Comparison of ENCODE assay signal across 25 cellular contexts in genomic region chr11:16265022-16265421, GRCh38.
DNase-seq lines count a peak whose midpoint lies in the region; ATAC-seq, FAIRE-seq and TF ChIP-seq lines count a peak whose summit lies in the region.
"Had no signal": no experiment of that assay in that cellular context is flagged by ENCODE, and none has a peak within 500 bp of the region (broad histone marks: within the 10 kb centered on the region; RNA-seq: fewer than 3 reads in every experiment).

No MANE protein-coding gene starts in this region.

- H3K27me3 ChIP-seq in left ventricle myocardium inferior (ENCODE audit: low read depth), result no peaks in the 10 kb centered on the region
- no peaks in the 10 kb centered on the region for H3K27me3 ChIP-seq in H1 (replicated peaks in 1 of 4; ENCODE audit: control insufficient read depth in 3 of 4, extremely low read depth in 1 of 4, insufficient read depth in 3 of 4, low read length in 3 of 4)
- H3K27me3 ChIP-seq: BE2C, BLaER1 had no signal

- no peak overlapping the region for H3K18ac ChIP-seq in H1 (ENCODE audit: extremely low read depth, low read length)

- H4K20me1 ChIP-seq in H1 (replicated peaks in 1 of 2; ENCODE audit: control insufficient read depth in 1 of 2, insufficient read depth in 2 of 2, low read length in 2 of 2), result no peaks in the 10 kb centered on the region
- H4K20me1 ChIP-seq: BLaER1 had no signal

- TF ChIP-seq POLR2A in H1 (IDR thresholded peaks at IDR 0.05; ENCODE audit: control extremely low read depth in 1 of 2, low read depth in 2 of 2, low read length in 2 of 2), result no peak

- H2AK5ac ChIP-seq in H1 (ENCODE audit: low read depth, low read length), result no peak overlapping the region

- no peak for TF ChIP-seq CTCF in left ventricle myocardium inferior (IDR thresholded peaks at IDR 0.05; ENCODE audit: borderline replicate concordance)
- no peak for TF ChIP-seq CTCF in H1 (IDR thresholded peaks at IDR 0.05; ENCODE audit: control extremely low read depth in 1 of 3, insufficient read depth in 1 of 3, low read depth in 1 of 3, low read length in 3 of 3)

- H3K23me2 ChIP-seq in H1 (ENCODE audit: low read depth, low read length), result no peaks in the 10 kb centered on the region

- H3K79me1 ChIP-seq in H1 (ENCODE audit: low read depth, low read length), result no peaks in the 10 kb centered on the region

- no peak for FAIRE-seq in H1 (lab: Jason Lieb, UNC)
- FAIRE-seq: A204.1, GM12878, GM12892, GM18507 had no signal

- intact Hi-C loops in Right ventricle myocardium superior (cut with DNase I), result no loop called here
- intact Hi-C loops in left ventricle myocardium inferior (cut with micrococcal nuclease), result no loop called here
- intact Hi-C loops in sciatic nerve (cut with DNase I), result no loop called here

- no peak overlapping the region for H3K23ac ChIP-seq in H1 (ENCODE audit: insufficient read length)

- H3K4me2 ChIP-seq in H1 (ENCODE audit: insufficient read depth in 1 of 2, low read depth in 2 of 2, low read length in 2 of 2), result no peak overlapping the region
- H3K4me2 ChIP-seq: BLaER1 had no signal

- H2BK12ac ChIP-seq in H1 (ENCODE audit: low read depth, low read length), result no peak overlapping the region

- no peak overlapping the region for H4K91ac ChIP-seq in H1 (replicated peaks; ENCODE audit: insufficient read length, low read length)

- no peak for TF ChIP-seq EP300 in H1 (IDR thresholded peaks at IDR 0.05; ENCODE audit: borderline replicate concordance in 1 of 2, low read depth in 2 of 2, low read length in 2 of 2)

- no peak overlapping the region for H3K27ac ChIP-seq in left ventricle myocardium inferior (replicated peaks)
- H3K27ac ChIP-seq in H1 (ENCODE audit: low read depth, low read length), result no peak overlapping the region
- H3K27ac ChIP-seq: BLaER1 had no signal

- 84% methylated on average over 3 of the region's 3 CpGs; no CpG with 5 or more reads in 1 of the 2 experiments for whole genome bisulfite sequencing in H1 (ENCODE audit: extremely low coverage in 1 of 2, insufficient coverage in 1 of 2, insufficient read length in 1 of 2, insufficient replicate concordance in 2 of 2, low coverage in 1 of 2, low lambda C conversion rate in 2 of 2, missing lambda C conversion rate in 1 of 2), 2 experiments

- no peaks in the 10 kb centered on the region for H3K79me2 ChIP-seq in H1 (ENCODE audit: control insufficient read depth in 1 of 2, insufficient read depth in 2 of 2, low read length in 2 of 2)

- H3K36me3 ChIP-seq in left ventricle myocardium inferior (no peaks in the 10 kb centered on the region), H1 (ENCODE audit: control insufficient read depth in 2 of 4, insufficient read depth in 4 of 4, low read length in 3 of 4) (no peaks in the 10 kb centered on the region)
- H3K36me3 ChIP-seq: BE2C, BLaER1 had no signal

- H3K4me1 ChIP-seq in left ventricle myocardium inferior (peaks cover 14% of the 10 kb centered on the region), H1 (replicated peaks in 1 of 4; ENCODE audit: control insufficient read depth in 3 of 4, insufficient read depth in 4 of 4, low read length in 3 of 4) (no peaks in the 10 kb centered on the region)
- H3K4me1 ChIP-seq: BE2C, BLaER1 had no signal

- POLR2A ChIA-PET in H1 (lab: Charles Lee; ENCODE audit: partially characterized antibody), result no interaction called here

- no peak overlapping the region for H3K9ac ChIP-seq in H1 (replicated peaks in 1 of 4; ENCODE audit: extremely low read depth in 1 of 4, low read depth in 3 of 4, low read length in 3 of 4)
- H3K9ac ChIP-seq: BLaER1 had no signal

- DNase-seq in Right ventricle myocardium superior, result no peak
- DNase-seq in left ventricle myocardium inferior, result no peak
- no peak for DNase-seq in H1 (ENCODE audit: low read depth in 1 of 2, low spot score in 2 of 2)
- DNase-seq in sciatic nerve (ENCODE audit: low spot score), result no peak
- DNase-seq in stimulated activated CD4-positive, alpha-beta T cell treated with anti-CD3 and anti-CD28 coated beads, Interleukin-15, amount 100 ng/mL, for 24 hours, result no peak
- DNase-seq: 8988T; ACHN; BE2C; C1 segment of cervical spinal cord; CD4-positive, alpha-beta memory T cell; CD4-positive, CD25-positive, alpha-beta regulatory T cell; CD8-positive, alpha-beta memory T cell; COR-L47; DMS 273 treated with DMSO at 0.1 percent for 48 hours; DMS153; DMS53; DMS79; DND-41; EL; GDM1 had no signal

- H4K8ac ChIP-seq in H1 (ENCODE audit: extremely low read depth, insufficient read depth, low read length), result no peak overlapping the region

- H2BK120ac ChIP-seq in H1 (replicated peaks; ENCODE audit: low read depth, low read length), result no peak overlapping the region

- TF ChIP-seq RAD21 in H1 (IDR thresholded peaks at IDR 0.05 in 1 of 2, conservative IDR thresholded peaks at IDR 0.05 in 1 of 2; ENCODE audit: low read depth in 2 of 2, low read length in 2 of 2), result no peak

- H4K5ac ChIP-seq in H1 (ENCODE audit: insufficient read length, low read depth, low read length), result no peak overlapping the region

- no peak overlapping the region for H2BK15ac ChIP-seq in H1 (ENCODE audit: low read length)

- H3K4me3 ChIP-seq in left ventricle myocardium inferior (no peak overlapping the region), H1 (ENCODE audit: extremely low read depth in 1 of 4, insufficient read depth in 2 of 4, low read depth in 3 of 4, low read length in 4 of 4) (no peak overlapping the region)
- H3K4me3 ChIP-seq: BLaER1, GM12878 had no signal

- no peak overlapping the region for H3K14ac ChIP-seq in H1 (ENCODE audit: insufficient read length)

- no peak overlapping the region for H3K56ac ChIP-seq in H1 (replicated peaks; ENCODE audit: insufficient read length, low read depth, low read length)

- H2BK5ac ChIP-seq in H1 (ENCODE audit: low read depth, low read length), result no peak overlapping the region

- peak overlapping the region; percentile 57; the same call in 1 of the 2 replicates for H2AFZ ChIP-seq in H1 (ENCODE audit: low read length)

- CTCF ChIA-PET in H1 (lab: Charles Lee; ENCODE audit: partially characterized antibody), result interaction anchor here (1.0 to 1.1 kb wide), 2 partner anchors 12 to 13 kb away, joined by 3 to 4 read pairs; no protein-coding TSS in a partner anchor

- ATAC-seq in Right ventricle myocardium superior (ENCODE audit: poor library complexity) (peak; percentile 57), sciatic nerve (peak; percentile 26)
- ATAC-seq: GM12878 had no signal

- peaks cover 20% of the 10 kb centered on the region for H3K9me3 ChIP-seq in left ventricle myocardium inferior (replicated peaks)
- no peaks in the 10 kb centered on the region for H3K9me3 ChIP-seq in H1 (ENCODE audit: insufficient read depth in 2 of 2, low read depth in 1 of 2, low read length in 1 of 2)
- H3K9me3 ChIP-seq: BE2C, BLaER1 had no signal

- no peak overlapping the region for H2BK20ac ChIP-seq in H1 (ENCODE audit: low read length)

- H3K4ac ChIP-seq in H1 (replicated peaks; ENCODE audit: insufficient read length, low read depth, low read length), result no peak overlapping the region

TF ChIP-seq in H1, 55 proteins besides CTCF, POLR2A, EP300 and RAD21:
- TF ChIP-seq TAF1 (IDR thresholded peaks at IDR 0.05; ENCODE audit: low read depth, low read length), result no peak
- TF ChIP-seq YY1 (IDR thresholded peaks at IDR 0.05; ENCODE audit: low read depth, low read length), result no peak
- no peak for TF ChIP-seq SIRT6 (IDR thresholded peaks at IDR 0.05; ENCODE audit: low read length)
- TF ChIP-seq SP1 (IDR thresholded peaks at IDR 0.05; ENCODE audit: low read depth, low read length), result no peak
- no peak for TF ChIP-seq BCL11A (IDR thresholded peaks at IDR 0.05; ENCODE audit: low read depth in 2 of 2, low read length in 2 of 2)
- no peak for TF ChIP-seq TBP (IDR thresholded peaks at IDR 0.05; ENCODE audit: low read depth, low read length)
- no peak for TF ChIP-seq KDM4A (IDR thresholded peaks at IDR 0.05; ENCODE audit: low read depth, low read length, severe bottlenecking)
- TF ChIP-seq FOSL1 (IDR thresholded peaks at IDR 0.05; ENCODE audit: insufficient read depth, low read depth, low read length), result no peak
- no peak for TF ChIP-seq MAX (IDR thresholded peaks at IDR 0.05)
- no peak for TF ChIP-seq EZH2 (IDR thresholded peaks at IDR 0.05; ENCODE audit: low read depth, low read length, severe bottlenecking)
- no peak for TF ChIP-seq TEAD4 (IDR thresholded peaks at IDR 0.05; ENCODE audit: low read depth, low read length)
